In genomic region chr6:43976706-43977403, GRCh38 we compare ENCODE assay signal across 20 cellular contexts.
"Had no signal": no experiment of that assay in that cellular context is flagged by ENCODE, and none has a peak within 500 bp of the region (broad histone marks: within the 10 kb centered on the region; RNA-seq: fewer than 3 reads in every experiment).

No MANE protein-coding gene starts in this region.

- H3K4me2 ChIP-seq: smooth muscle cell had no signal

- H3K27ac Mint-ChIP-seq: activated CD4-positive, alpha-beta T cell treated with anti-CD3 and anti-CD28 coated beads, Interleukin-2, amount 10 ng/mL, durations not matched to agents 7 days and 5 days; activated CD8-positive, alpha-beta memory T cell treated with anti-CD3 and anti-CD28 coated beads, Interleukin-2, amount 10 ng/mL, durations not matched to agents 7 days and 5 days; activated CD8-positive, alpha-beta T cell treated with anti-CD3 and anti-CD28 coated beads for 36 hours; activated naive CD4-positive, alpha-beta T cell treated with anti-CD3 and anti-CD28 coated beads, Interleukin-2, amount 10 ng/mL, durations not matched to agents 7 days and 5 days; mesothelial cell of epicardium had no signal

- H3K27me3 ChIP-seq: sigmoid colon, upper lobe of right lung had no signal

- ATAC-seq: upper lobe of right lung had no signal

- H3K4me1 Mint-ChIP-seq: activated CD4-positive, alpha-beta T cell treated with anti-CD3 and anti-CD28 coated beads, Interleukin-2, amount 10 ng/mL, durations not matched to agents 7 days and 5 days; activated naive CD4-positive, alpha-beta T cell treated with anti-CD3 and anti-CD28 coated beads, Interleukin-2, amount 10 ng/mL, durations not matched to agents 7 days and 5 days had no signal

- H3K4me3 Mint-ChIP-seq: activated CD4-positive, alpha-beta T cell treated with anti-CD3 and anti-CD28 coated beads, Interleukin-2, amount 10 ng/mL, durations not matched to agents 7 days and 5 days; activated CD8-positive, alpha-beta memory T cell treated with anti-CD3 and anti-CD28 coated beads, Interleukin-2, amount 10 ng/mL, durations not matched to agents 7 days and 5 days; activated CD8-positive, alpha-beta T cell treated with anti-CD3 and anti-CD28 coated beads for 36 hours; activated naive CD4-positive, alpha-beta T cell treated with anti-CD3 and anti-CD28 coated beads, Interleukin-2, amount 10 ng/mL, durations not matched to agents 7 days and 5 days; mesothelial cell of epicardium; stimulated activated naive B cell treated with anti-CD40 and anti-IgM and Interleukin-4, amounts not matched to agents 10 μg/mL and 1 μg/mL and 100 μg/mL, for 72 hours had no signal

- H3K9me3 ChIP-seq: thoracic aorta, upper lobe of right lung had no signal

- H3K27ac ChIP-seq: coronary artery, sigmoid colon, thoracic aorta, upper lobe of right lung, WERI-Rb-1 had no signal

- H3K36me3 ChIP-seq: sigmoid colon, thoracic aorta, upper lobe of right lung, WERI-Rb-1 had no signal

- H3K9me3 Mint-ChIP-seq: activated CD4-positive, alpha-beta T cell treated with anti-CD3 and anti-CD28 coated beads, Interleukin-2, amount 10 ng/mL, durations not matched to agents 7 days and 5 days; activated CD8-positive, alpha-beta T cell treated with anti-CD3 and anti-CD28 coated beads for 36 hours; activated naive CD4-positive, alpha-beta T cell treated with anti-CD3 and anti-CD28 coated beads, Interleukin-2, amount 10 ng/mL, durations not matched to agents 7 days and 5 days had no signal

- H3K36me3 Mint-ChIP-seq: activated CD8-positive, alpha-beta memory T cell treated with anti-CD3 and anti-CD28 coated beads, Interleukin-2, amount 10 ng/mL, durations not matched to agents 7 days and 5 days; activated naive CD4-positive, alpha-beta T cell treated with anti-CD3 and anti-CD28 coated beads, Interleukin-2, amount 10 ng/mL, durations not matched to agents 7 days and 5 days; mesothelial cell of epicardium; stimulated activated naive B cell treated with anti-CD40 and anti-IgM and Interleukin-4, amounts not matched to agents 10 μg/mL and 1 μg/mL and 100 μg/mL, for 72 hours had no signal

- H3K4me3 ChIP-seq: coronary artery, lung, sigmoid colon, smooth muscle cell, thoracic aorta, upper lobe of right lung had no signal

- DNase-seq: activated CD4-positive, alpha-beta T cell treated with anti-CD3 and anti-CD28 coated beads, Interleukin-2, amount 10 ng/mL, durations not matched to agents 7 days and 5 days; activated CD8-positive, alpha-beta memory T cell treated with anti-CD3 and anti-CD28 coated beads, Interleukin-2, amount 10 ng/mL, durations not matched to agents 7 days and 5 days; activated T-cell treated with anti-CD3 and anti-CD28 coated beads for 4 hours; amygdala; cerebellar nuclear complex; kidney; nucleus accumbens; retina; sigmoid colon; stimulated activated CD4-positive, alpha-beta T cell treated with anti-CD3 and anti-CD28 coated beads, Interleukin-15, amount 100 ng/mL, for 24 hours; upper lobe of right lung had no signal
